ENCODE assay signal across 8 cellular contexts in genomic region chr22:39527481-39527961, GRCh38. TPM values are rescaled to one million over a fixed set of nuclear protein-coding genes. Genes with fewer than 3 reads are reported as not detected.
DNase-seq lines count a peak whose midpoint lies in the region; ATAC-seq and TF ChIP-seq lines count a peak whose summit lies in the region.

No MANE protein-coding gene starts in this region.

- no peak for DNase-seq in stimulated activated naive CD8-positive, alpha-beta T cell treated with anti-CD3 and anti-CD28 coated beads, Interleukin-15, Interleukin-2, amounts not matched to agents 100 U/mL and 50 U/mL, for 24 hours
- DNase-seq in WTC11 (ENCODE audit: low spot score), result no peak
- no peak for DNase-seq in left lung
- no peak for DNase-seq in HuH-7 (ENCODE audit: low spot score)

- H3K9me3 ChIP-seq in left lung, result no peaks in the 10 kb centered on the region

- ATAC-seq in stimulated activated naive CD8-positive, alpha-beta T cell treated with anti-CD3 and anti-CD28 coated beads, Interleukin-15, Interleukin-2, amounts not matched to agents 100 U/mL and 50 U/mL, for 24 hours, result no peak
- no peak for ATAC-seq in WTC11
- peak; percentile 8 for ATAC-seq in left lung
- ATAC-seq in HG03442 (IDR thresholded peaks at IDR 0.05; ENCODE audit: unreplicated experiment), result no peak
- no peak for ATAC-seq in GM21515 (IDR thresholded peaks at IDR 0.05; ENCODE audit: unreplicated experiment)
- no peak for ATAC-seq in GM19397 (IDR thresholded peaks at IDR 0.05; ENCODE audit: unreplicated experiment)

- H3K27me3 ChIP-seq in left lung, result no peaks in the 10 kb centered on the region

- H3K36me3 ChIP-seq in left lung, result peaks cover 0 to 61% of the 10 kb centered on the region in 2 donors

- H3K27me3 Mint-ChIP-seq in stimulated activated naive CD8-positive, alpha-beta T cell treated with anti-CD3 and anti-CD28 coated beads, Interleukin-15, Interleukin-2, amounts not matched to agents 100 ng/mL and 50 ng/mL, for 24 hours, result no peaks in the 10 kb centered on the region
- no peaks in the 10 kb centered on the region for H3K27me3 Mint-ChIP-seq in WTC11 (ENCODE audit: low read depth)

- peaks cover 62% of the 10 kb centered on the region for H3K36me3 Mint-ChIP-seq in stimulated activated naive CD8-positive, alpha-beta T cell treated with anti-CD3 and anti-CD28 coated beads, Interleukin-15, Interleukin-2, amounts not matched to agents 100 ng/mL and 50 ng/mL, for 24 hours (ENCODE audit: low read depth)
- H3K36me3 Mint-ChIP-seq in WTC11, result peaks cover 38% of the 10 kb centered on the region

- intact Hi-C loops in left lung (cut with DNase I), result loop anchor here in 1 of 2 donors (5.0 kb wide), 1 partner anchor 35 kb away; no protein-coding TSS in a partner anchor

- CTCF ChIA-PET in WTC11 (lab: Charles Lee), result interaction anchor here (1.3 kb wide), 1 partner anchor 10 kb away, joined by 5 read pairs; no protein-coding TSS in a partner anchor

- no peaks in the 10 kb centered on the region for H3K9me3 Mint-ChIP-seq in stimulated activated naive CD8-positive, alpha-beta T cell treated with anti-CD3 and anti-CD28 coated beads, Interleukin-15, Interleukin-2, amounts not matched to agents 100 ng/mL and 50 ng/mL, for 24 hours
- H3K9me3 Mint-ChIP-seq in WTC11, result no peaks in the 10 kb centered on the region

- H3K27ac ChIP-seq in left lung, result peak overlapping the region in 1 of 2 donors; percentile 83

- peaks cover 84% of the 10 kb centered on the region for H3K4me1 Mint-ChIP-seq in stimulated activated naive CD8-positive, alpha-beta T cell treated with anti-CD3 and anti-CD28 coated beads, Interleukin-15, Interleukin-2, amounts not matched to agents 100 ng/mL and 50 ng/mL, for 24 hours (ENCODE audit: low read depth)
- peaks cover 68% of the 10 kb centered on the region for H3K4me1 Mint-ChIP-seq in WTC11

- peak overlapping the region; percentile 18 for H3K27ac Mint-ChIP-seq in stimulated activated naive CD8-positive, alpha-beta T cell treated with anti-CD3 and anti-CD28 coated beads, Interleukin-15, Interleukin-2, amounts not matched to agents 100 ng/mL and 50 ng/mL, for 24 hours
- peak overlapping the region; percentile 44; the same call in 1 of the 2 replicates for H3K27ac Mint-ChIP-seq in WTC11

- TF ChIP-seq CTCF in WTC11 (IDR thresholded peaks at IDR 0.05) (no peak), left lung (IDR thresholded peaks at IDR 0.05) (no peak)

- H3K4me1 ChIP-seq in left lung, result peaks cover 45 to 95% of the 10 kb centered on the region in 2 donors

- POLR2A ChIA-PET in WTC11 (lab: Charles Lee), result no interaction called here

- H3K4me3 ChIP-seq in left lung, result no peak overlapping the region

- no peak overlapping the region for H3K4me3 Mint-ChIP-seq in stimulated activated naive CD8-positive, alpha-beta T cell treated with anti-CD3 and anti-CD28 coated beads, Interleukin-15, Interleukin-2, amounts not matched to agents 100 ng/mL and 50 ng/mL, for 24 hours
- H3K4me3 Mint-ChIP-seq in WTC11, result no peak overlapping the region

TF ChIP-seq in WTC11, 78 proteins besides CTCF, POLR2A, EP300 and RAD21:
- TF ChIP-seq ZNF138 (CRISPR knock-in tag; conservative IDR thresholded peaks at IDR 0.05), result no peak
- no peak for TF ChIP-seq IRF1 (CRISPR knock-in tag; IDR thresholded peaks at IDR 0.05)
- no peak for TF ChIP-seq ZNF121 (CRISPR knock-in tag; IDR thresholded peaks at IDR 0.05)
- no peak for TF ChIP-seq TCF7 (CRISPR knock-in tag; IDR thresholded peaks at IDR 0.05; ENCODE audit: low read depth)
- TF ChIP-seq PRRX2 (CRISPR knock-in tag; IDR thresholded peaks at IDR 0.05), result no peak
- no peak for TF ChIP-seq NR1H2 (CRISPR knock-in tag; IDR thresholded peaks at IDR 0.05)
- TF ChIP-seq SMAD4 (CRISPR knock-in tag; IDR thresholded peaks at IDR 0.05), result no peak

RNA-seq across cellular contexts. Expression of gene RPS19BP1, which starts 5.0 kb away (rescaled TPM):
- total RNA-seq in WTC11 (2021), result 88.9 to 102 TPM (median 89.0 TPM) in 3 replicates
- total RNA-seq in left lung, result 10 to 100 TPM; 63.5 to 88.4 TPM

RNA-seq across cellular contexts. Expression of gene ATF4, which starts 7.2 kb away (rescaled TPM):
- total RNA-seq in WTC11 (2021) (361 to 460 TPM (median 371 TPM) in 3 replicates), left lung (100 to 1,000 TPM; 204 to 308 TPM)

RNA-seq across cellular contexts. Expression of gene MIEF1, which starts 25.4 kb away (rescaled TPM):
- total RNA-seq in WTC11 (2021) (31.5 to 38.7 TPM (median 31.9 TPM) in 3 replicates), left lung (10 to 100 TPM; 16.1 to 27.2 TPM)

RNA-seq across cellular contexts. Expression of gene CACNA1I, which starts 43.0 kb away (rescaled TPM):
- total RNA-seq in WTC11 (2021), result 2.1 to 2.9 TPM (median 2.3 TPM) in 3 replicates
- under 1 TPM; 0.03 to 0.10 TPM for total RNA-seq in left lung
